ENCODE assay signal across 9 cellular contexts in the genomic region with DNA sequence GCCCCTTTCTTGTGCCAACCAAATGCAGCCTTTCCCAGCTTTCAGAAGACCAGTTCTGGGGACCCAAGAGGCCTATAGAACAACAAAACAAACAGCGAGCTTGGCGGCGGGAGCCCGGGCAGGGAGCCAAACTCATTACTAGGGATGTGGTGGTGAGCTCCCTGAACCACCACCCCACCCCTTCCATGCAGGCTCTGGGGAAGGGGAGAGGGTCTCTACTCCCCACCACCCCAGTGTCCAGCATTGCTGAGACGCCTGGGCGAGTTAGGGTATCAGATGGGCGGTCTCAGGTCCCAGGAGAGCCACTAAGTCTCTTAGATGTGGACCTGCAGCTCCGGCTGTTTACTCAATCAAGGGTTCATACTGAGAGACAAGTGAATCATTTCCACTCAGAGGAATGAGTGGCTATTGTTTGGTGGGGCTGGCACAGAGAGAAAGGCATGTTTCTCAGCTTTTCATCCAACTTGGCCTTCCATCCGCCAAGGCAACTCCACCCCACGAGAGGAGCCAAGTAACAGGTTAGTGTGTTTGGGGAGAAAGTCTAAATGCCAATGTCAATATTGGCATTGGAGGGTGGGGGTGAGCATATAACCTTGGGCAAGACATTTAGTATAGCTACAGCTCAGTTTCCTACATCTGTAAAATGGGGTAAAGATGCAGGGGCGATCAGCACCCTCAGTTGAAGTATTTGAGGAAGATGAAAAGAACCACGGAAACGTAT. TPM values are rescaled to one million over a fixed set of nuclear protein-coding genes. Genes with fewer than 3 reads are reported as not detected.
DNase-seq lines count a peak whose midpoint lies in the region; ATAC-seq and TF ChIP-seq lines count a peak whose summit lies in the region.
"Had no signal": no experiment of that assay in that cellular context is flagged by ENCODE, and none has a peak within 500 bp of the region (broad histone marks: within the 10 kb centered on the region; RNA-seq: fewer than 3 reads in every experiment).

No MANE protein-coding gene starts in this region.

- ATAC-seq in HG03342 (IDR thresholded peaks at IDR 0.05; ENCODE audit: unreplicated experiment) (no peak), HG03354 (IDR thresholded peaks at IDR 0.05; ENCODE audit: poor library complexity, severe bottlenecking, unreplicated experiment) (no peak), HG02759 (IDR thresholded peaks at IDR 0.05; ENCODE audit: unreplicated experiment) (no peak)

- no peaks in the 10 kb centered on the region for H3K36me3 ChIP-seq in right atrium auricular region

- no peak overlapping the region for H3K4me3 ChIP-seq in right atrium auricular region

- no peaks in the 10 kb centered on the region for H3K27me3 ChIP-seq in right atrium auricular region

- no peaks in the 10 kb centered on the region for H3K9me3 ChIP-seq in right atrium auricular region

- TF ChIP-seq CTCF in right atrium auricular region (IDR thresholded peaks at IDR 0.05) = no peak

- peaks cover 0 to 79% of the 10 kb centered on the region in 2 donors for H3K4me1 ChIP-seq in right atrium auricular region

- DNase-seq in NCI-H1105 (lab: John Stamatoyannopoulos, UW) (peak; percentile 85), T1000 (lab: John Stamatoyannopoulos, UW) (peak; percentile 49), right atrium auricular region (ENCODE audit: low spot score) (no peak), stromal cell of bone marrow (ENCODE audit: low read depth) (peak; percentile 70), NK-92 (lab: John Stamatoyannopoulos, UW; ENCODE audit: unreplicated experiment) (no peak)
- DNase-seq: activated B cell treated with CpG ODN at 0.5 μM for 24 hours had no signal

- H3K27ac ChIP-seq in right atrium auricular region = peak overlapping the region; percentile 66 to 72

RNA-seq across cellular contexts. Expression of a gene that starts 40.9 kb away (rescaled TPM):
- 10 to 100 TPM; 10.8 to 23.8 TPM for total RNA-seq in right atrium auricular region

Comparison
In these comparisons a context has a peak if more than half of its experiments do, and no peak if none do; other contexts are left out.
1. DNase-seq: peak in NCI-H1105 (single experiment), T1000 (single experiment) and stromal cell of bone marrow (single experiment); none in right atrium auricular region (single experiment) and NK-92 (single experiment).